ENCODE assay signal across 8 cellular contexts in the genomic region with DNA sequence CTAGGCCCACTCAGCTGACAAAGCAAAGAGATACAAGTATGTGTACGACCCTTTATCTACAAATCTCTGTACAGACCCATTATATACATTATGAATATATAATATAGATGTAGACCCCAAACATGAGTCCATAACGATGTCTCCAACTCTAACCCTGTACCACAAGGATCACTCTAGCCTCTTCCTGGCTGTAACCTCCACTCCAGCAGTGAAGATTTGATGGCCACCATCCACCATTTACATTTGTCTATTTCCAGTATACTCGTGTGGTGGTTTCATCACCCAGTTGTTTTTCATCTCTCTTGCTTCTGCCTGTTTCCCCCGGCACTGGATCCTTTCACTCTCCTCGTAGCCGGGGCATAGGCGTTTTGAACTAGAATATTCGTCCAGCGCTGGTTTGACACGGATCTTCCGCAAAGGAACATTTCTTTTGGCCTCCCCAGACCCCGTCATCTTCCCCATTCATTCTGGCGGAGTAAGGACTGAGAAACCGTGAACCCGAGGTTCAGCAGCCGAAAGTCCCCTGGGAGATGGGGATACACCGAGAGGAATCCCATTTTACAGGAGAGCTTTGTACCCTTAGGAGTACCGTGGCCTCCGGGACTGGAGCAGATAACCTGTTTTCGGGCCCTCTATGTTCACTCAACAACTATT. TPM values are rescaled to one million over a fixed set of nuclear protein-coding genes. Genes with fewer than 3 reads are reported as not detected.
DNase-seq lines count a peak whose midpoint lies in the region; ATAC-seq and TF ChIP-seq lines count a peak whose summit lies in the region.

No MANE protein-coding gene starts in this region.

- H3K36me3 ChIP-seq in liver (ENCODE audit: control insufficient read depth in 4 of 4, insufficient read depth in 3 of 4, low read depth in 1 of 4, low read length in 3 of 4), result no peaks in the 10 kb centered on the region

- no peak for ATAC-seq in activated T-cell treated with anti-CD3 and anti-CD28 coated beads, Interleukin-2, amount 50 U/mL, for 72 hours (replicated peaks in 1 of 2)
- peak; percentile 4 for ATAC-seq in HG03095 (IDR thresholded peaks at IDR 0.05; ENCODE audit: unreplicated experiment)
- no peak for ATAC-seq in HG03159 (IDR thresholded peaks at IDR 0.05; ENCODE audit: unreplicated experiment)

- TF ChIP-seq CTCF in liver (IDR thresholded peaks at IDR 0.05; ENCODE audit: low read depth, low read length, missing input control), result no peak
- no peak for TF ChIP-seq CTCF in type B pancreatic cell (conservative IDR thresholded peaks at IDR 0.05)

- peak in 1 of 2 donors; percentile 2 for DNase-seq in activated T-cell treated with anti-CD3 and anti-CD28 coated beads, Interleukin-2, amount 50 U/mL, for 72 hours
- DNase-seq in activated T-cell treated with anti-CD3 and anti-CD28 coated beads for 4 hours, result no peak
- DNase-seq in type B pancreatic cell (ENCODE audit: extremely low spot score, unreplicated experiment), result no peak
- no peak for DNase-seq in DMS79 treated with DMSO at 0.1 percent for 48 hours (lab: John Stamatoyannopoulos, UW)

- H3K9me3 ChIP-seq in liver (ENCODE audit: control insufficient read depth in 4 of 4, low read length in 3 of 4), result no peaks in the 10 kb centered on the region

- H3K4me1 Mint-ChIP-seq in activated T-cell treated with anti-CD3 and anti-CD28 coated beads, Interleukin-2, amount 50 U/mL, for 72 hours (ENCODE audit: low read depth), result peaks cover 11% of the 10 kb centered on the region
- H3K4me1 Mint-ChIP-seq in type B pancreatic cell (ENCODE audit: unreplicated experiment), result peaks cover 24% of the 10 kb centered on the region

- 10% methylated on average over 20 of the region's 20 CpGs for WGBS in liver

- no peak overlapping the region for H3K27ac Mint-ChIP-seq in activated T-cell treated with anti-CD3 and anti-CD28 coated beads, Interleukin-2, amount 50 U/mL, for 72 hours
- H3K27ac Mint-ChIP-seq in type B pancreatic cell, result no peak overlapping the region

- no peak for TF ChIP-seq RAD21 in liver (IDR thresholded peaks at IDR 0.05)

- peaks cover 6 to 17% (median 15%) of the 10 kb centered on the region in 4 donors for H3K4me1 ChIP-seq in liver (ENCODE audit: control insufficient read depth in 4 of 4, insufficient read depth in 4 of 4, low read length in 3 of 4)

- H3K4me3 Mint-ChIP-seq in activated T-cell treated with anti-CD3 and anti-CD28 coated beads, Interleukin-2, amount 50 U/mL, for 72 hours, result peak overlapping the region; percentile 86
- H3K4me3 Mint-ChIP-seq in type B pancreatic cell, result peak overlapping the region; percentile 88

- peak overlapping the region; percentile 75 to 94 (median 84) for H3K4me3 ChIP-seq in liver (ENCODE audit: low read depth in 1 of 3, low read length in 3 of 3)

- H3K9ac ChIP-seq in liver (ENCODE audit: low read depth in 1 of 2, low read length in 2 of 2), result peak overlapping the region; percentile 61 to 79

- no peaks in the 10 kb centered on the region for H3K27me3 ChIP-seq in liver (ENCODE audit: control insufficient read depth in 4 of 4, insufficient read depth in 4 of 4, low read length in 3 of 4)

- peaks cover 70% of the 10 kb centered on the region for H3K27me3 Mint-ChIP-seq in activated T-cell treated with anti-CD3 and anti-CD28 coated beads, Interleukin-2, amount 50 U/mL, for 72 hours (ENCODE audit: low read depth)
- H3K27me3 Mint-ChIP-seq in type B pancreatic cell, result peaks cover 13% of the 10 kb centered on the region

- peaks cover 3 to 4% of the 10 kb centered on the region in 2 donors for H3K36me3 Mint-ChIP-seq in activated T-cell treated with anti-CD3 and anti-CD28 coated beads, Interleukin-2, amount 50 U/mL, for 72 hours (ENCODE audit: insufficient read depth in 2 of 2)
- no peaks in the 10 kb centered on the region for H3K36me3 Mint-ChIP-seq in type B pancreatic cell

- peaks cover 2 to 3% of the 10 kb centered on the region in 2 donors for H3K9me3 Mint-ChIP-seq in activated T-cell treated with anti-CD3 and anti-CD28 coated beads, Interleukin-2, amount 50 U/mL, for 72 hours
- no peaks in the 10 kb centered on the region for H3K9me3 Mint-ChIP-seq in type B pancreatic cell

- peak overlapping the region; percentile 88 for H3K27ac ChIP-seq in angular gyrus (ENCODE audit: low read depth, low read length)
- H3K27ac ChIP-seq in liver (ENCODE audit: low read depth in 1 of 2, low read length in 2 of 2), result peak overlapping the region; percentile 72 to 90

TF ChIP-seq in liver, 16 proteins besides CTCF, POLR2A, EP300 and RAD21:
- TF ChIP-seq, protein P1, sequence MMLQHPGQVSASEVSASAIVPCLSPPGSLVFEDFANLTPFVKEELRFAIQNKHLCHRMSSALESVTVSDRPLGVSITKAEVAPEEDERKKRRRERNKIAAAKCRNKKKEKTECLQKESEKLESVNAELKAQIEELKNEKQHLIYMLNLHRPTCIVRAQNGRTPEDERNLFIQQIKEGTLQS (IDR thresholded peaks at IDR 0.05), result no peak
- TF ChIP-seq, protein P2, sequence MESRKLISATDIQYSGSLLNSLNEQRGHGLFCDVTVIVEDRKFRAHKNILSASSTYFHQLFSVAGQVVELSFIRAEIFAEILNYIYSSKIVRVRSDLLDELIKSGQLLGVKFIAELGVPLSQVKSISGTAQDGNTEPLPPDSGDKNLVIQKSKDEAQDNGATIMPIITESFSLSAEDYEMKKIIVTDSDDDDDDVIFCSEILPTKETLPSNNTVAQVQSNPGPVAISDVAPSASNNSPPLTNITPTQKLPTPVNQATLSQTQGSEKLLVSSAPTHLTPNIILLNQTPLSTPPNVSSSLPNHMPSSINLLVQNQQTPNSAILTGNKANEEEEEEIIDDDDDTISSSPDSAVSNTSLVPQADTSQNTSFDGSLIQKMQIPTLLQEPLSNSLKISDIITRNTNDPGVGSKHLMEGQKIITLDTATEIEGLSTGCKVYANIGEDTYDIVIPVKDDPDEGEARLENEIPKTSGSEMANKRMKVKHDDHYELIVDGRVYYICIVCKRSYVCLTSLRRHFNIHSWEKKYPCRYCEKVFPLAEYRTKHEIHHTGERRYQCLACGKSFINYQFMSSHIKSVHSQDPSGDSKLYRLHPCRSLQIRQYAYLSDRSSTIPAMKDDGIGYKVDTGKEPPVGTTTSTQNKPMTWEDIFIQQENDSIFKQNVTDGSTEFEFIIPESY (IDR thresholded peaks at IDR 0.05), result no peak
- TF ChIP-seq RXRA (IDR thresholded peaks at IDR 0.05) (no peak), TAF1 (conservative IDR thresholded peaks at IDR 0.05) (no peak), EGR1 (IDR thresholded peaks at IDR 0.05; ENCODE audit: low read depth in 2 of 2) (no peak), HNF4A (conservative IDR thresholded peaks at IDR 0.05) (no peak), HNF4G (IDR thresholded peaks at IDR 0.05) (no peak), SP1 (IDR thresholded peaks at IDR 0.05) (no peak), YY1 (IDR thresholded peaks at IDR 0.05) (no peak), GABPA (IDR thresholded peaks at IDR 0.05 in 1 of 2, conservative IDR thresholded peaks at IDR 0.05 in 1 of 2) (no peak), NR2F2 (IDR thresholded peaks at IDR 0.05) (no peak), FOXA2 (IDR thresholded peaks at IDR 0.05) (no peak), FOXA1 (IDR thresholded peaks at IDR 0.05) (no peak), JUND (IDR thresholded peaks at IDR 0.05) (no peak)
- TF ChIP-seq, protein P3, sequence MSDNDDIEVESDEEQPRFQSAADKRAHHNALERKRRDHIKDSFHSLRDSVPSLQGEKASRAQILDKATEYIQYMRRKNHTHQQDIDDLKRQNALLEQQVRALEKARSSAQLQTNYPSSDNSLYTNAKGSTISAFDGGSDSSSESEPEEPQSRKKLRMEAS (IDR thresholded peaks at IDR 0.05), result no peak

RNA-seq across cellular contexts. Expression of a gene that starts 0.8 kb away (rescaled TPM):
- 10 to 100 TPM; 13.2 to 14.0 TPM for total RNA-seq in activated T-cell treated with anti-CD3 and anti-CD28 coated beads, Interleukin-2, amount 50 U/mL, for 72 hours
- 10 to 100 TPM; 21.9 to 86.2 TPM for total RNA-seq in liver
- polyA plus RNA-seq in liver, result 10 to 100 TPM in 1 of 2 donors, 1 to 10 TPM in 1; 8.5 to 10.1 TPM
- total RNA-seq in type B pancreatic cell (ENCODE audit: low replicate concordance), result 61.9 and 145 TPM in 2 replicates
